Comparison of ENCODE assay signal across 1 cellular context in the genomic region with DNA sequence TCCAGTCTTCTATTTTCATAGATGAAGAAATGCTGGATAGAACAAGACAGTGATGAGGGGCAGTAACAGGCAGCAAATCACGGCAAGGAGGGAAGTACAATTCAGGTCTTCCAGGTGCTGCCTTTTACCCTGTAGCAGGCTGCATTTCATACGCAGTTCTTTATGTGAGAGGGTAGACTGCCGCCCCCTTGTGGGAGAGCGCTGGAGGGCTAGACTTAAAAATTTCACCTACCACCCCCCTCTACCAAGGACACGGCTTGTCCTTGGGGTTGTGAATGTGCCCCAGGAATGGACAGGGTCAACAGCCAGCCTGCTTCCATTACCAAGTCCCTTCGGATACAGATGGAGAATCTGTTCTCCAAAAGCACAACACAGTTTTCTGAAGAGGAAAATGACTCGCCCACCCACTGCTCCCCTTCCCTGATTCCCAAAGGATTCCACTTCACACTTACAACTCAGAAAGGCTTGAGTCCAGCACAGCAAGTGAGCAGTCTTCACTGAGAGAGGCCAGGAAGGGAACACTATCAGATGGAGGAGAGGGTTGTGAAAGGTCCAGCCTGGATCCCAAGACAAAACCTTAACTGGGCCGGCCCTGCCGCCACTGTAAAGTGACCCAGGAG.
TF ChIP-seq lines count a peak whose summit lies in the region.

No MANE protein-coding gene starts in this region.

TF ChIP-seq in K562, 482 proteins besides CTCF, POLR2A, EP300 and RAD21:
- TF ChIP-seq ATF7 (IDR thresholded peaks at IDR 0.05): no peak
- no peak for TF ChIP-seq IFI16 (CRISPR knock-in tag; IDR thresholded peaks at IDR 0.05)
- no peak for TF ChIP-seq BRF1 (IDR thresholded peaks at IDR 0.05; ENCODE audit: borderline replicate concordance, extremely low read depth, insufficient read length)
- peak; percentile 74 for TF ChIP-seq ESRRA (IDR thresholded peaks at IDR 0.05; ENCODE audit: borderline replicate concordance, low read depth)
- no peak for TF ChIP-seq ZNF239 (CRISPR knock-in tag; IDR thresholded peaks at IDR 0.05)
- TF ChIP-seq SMC3 (conservative IDR thresholded peaks at IDR 0.05; ENCODE audit: insufficient read depth, low read depth, low read length): 0 out of 2 replicates have a peak, but pooled peaks have one; percentile 39
- no peak for TF ChIP-seq ASH1L (IDR thresholded peaks at IDR 0.05; ENCODE audit: borderline replicate concordance, low read depth, partially characterized antibody)
- no peak for TF ChIP-seq ZSCAN32 (CRISPR knock-in tag; IDR thresholded peaks at IDR 0.05)
- TF ChIP-seq DDX20 (tag; IDR thresholded peaks at IDR 0.05; ENCODE audit: low read depth): no peak
- TF ChIP-seq, protein P1, sequence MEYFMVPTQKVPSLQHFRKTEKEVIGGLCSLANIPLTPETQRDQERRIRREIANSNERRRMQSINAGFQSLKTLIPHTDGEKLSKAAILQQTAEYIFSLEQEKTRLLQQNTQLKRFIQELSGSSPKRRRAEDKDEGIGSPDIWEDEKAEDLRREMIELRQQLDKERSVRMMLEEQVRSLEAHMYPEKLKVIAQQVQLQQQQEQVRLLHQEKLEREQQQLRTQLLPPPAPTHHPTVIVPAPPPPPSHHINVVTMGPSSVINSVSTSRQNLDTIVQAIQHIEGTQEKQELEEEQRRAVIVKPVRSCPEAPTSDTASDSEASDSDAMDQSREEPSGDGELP (CRISPR knock-in tag; IDR thresholded peaks at IDR 0.05; ENCODE audit: borderline replicate concordance): no peak
- TF ChIP-seq FOXK1 (CRISPR knock-in tag; IDR thresholded peaks at IDR 0.05; ENCODE audit: borderline replicate concordance): 0 out of 2 replicates have a peak, but pooled peaks have one; percentile 53
- TF ChIP-seq ZBTB1 (CRISPR knock-in tag; IDR thresholded peaks at IDR 0.05; ENCODE audit: borderline replicate concordance, low read depth): 0 out of 2 replicates have a peak, but pooled peaks have one; percentile 37
- TF ChIP-seq, protein P2, sequence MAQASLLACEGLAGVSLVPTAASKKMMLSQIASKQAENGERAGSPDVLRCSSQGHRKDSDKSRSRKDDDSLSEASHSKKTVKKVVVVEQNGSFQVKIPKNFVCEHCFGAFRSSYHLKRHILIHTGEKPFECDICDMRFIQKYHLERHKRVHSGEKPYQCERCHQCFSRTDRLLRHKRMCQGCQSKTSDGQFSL (CRISPR knock-in tag; IDR thresholded peaks at IDR 0.05): peak; percentile 59; the same call in 1 of the 2 replicates
- TF ChIP-seq, protein P2 (tag; IDR thresholded peaks at IDR 0.05): no peak
- TF ChIP-seq, protein P3, sequence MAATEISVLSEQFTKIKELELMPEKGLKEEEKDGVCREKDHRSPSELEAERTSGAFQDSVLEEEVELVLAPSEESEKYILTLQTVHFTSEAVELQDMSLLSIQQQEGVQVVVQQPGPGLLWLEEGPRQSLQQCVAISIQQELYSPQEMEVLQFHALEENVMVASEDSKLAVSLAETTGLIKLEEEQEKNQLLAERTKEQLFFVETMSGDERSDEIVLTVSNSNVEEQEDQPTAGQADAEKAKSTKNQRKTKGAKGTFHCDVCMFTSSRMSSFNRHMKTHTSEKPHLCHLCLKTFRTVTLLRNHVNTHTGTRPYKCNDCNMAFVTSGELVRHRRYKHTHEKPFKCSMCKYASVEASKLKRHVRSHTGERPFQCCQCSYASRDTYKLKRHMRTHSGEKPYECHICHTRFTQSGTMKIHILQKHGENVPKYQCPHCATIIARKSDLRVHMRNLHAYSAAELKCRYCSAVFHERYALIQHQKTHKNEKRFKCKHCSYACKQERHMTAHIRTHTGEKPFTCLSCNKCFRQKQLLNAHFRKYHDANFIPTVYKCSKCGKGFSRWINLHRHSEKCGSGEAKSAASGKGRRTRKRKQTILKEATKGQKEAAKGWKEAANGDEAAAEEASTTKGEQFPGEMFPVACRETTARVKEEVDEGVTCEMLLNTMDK (IDR thresholded peaks at IDR 0.05; ENCODE audit: borderline replicate concordance, insufficient read depth, low read depth, low read length, poor library complexity, severe bottlenecking): peak; percentile 79
- TF ChIP-seq, protein P4, sequence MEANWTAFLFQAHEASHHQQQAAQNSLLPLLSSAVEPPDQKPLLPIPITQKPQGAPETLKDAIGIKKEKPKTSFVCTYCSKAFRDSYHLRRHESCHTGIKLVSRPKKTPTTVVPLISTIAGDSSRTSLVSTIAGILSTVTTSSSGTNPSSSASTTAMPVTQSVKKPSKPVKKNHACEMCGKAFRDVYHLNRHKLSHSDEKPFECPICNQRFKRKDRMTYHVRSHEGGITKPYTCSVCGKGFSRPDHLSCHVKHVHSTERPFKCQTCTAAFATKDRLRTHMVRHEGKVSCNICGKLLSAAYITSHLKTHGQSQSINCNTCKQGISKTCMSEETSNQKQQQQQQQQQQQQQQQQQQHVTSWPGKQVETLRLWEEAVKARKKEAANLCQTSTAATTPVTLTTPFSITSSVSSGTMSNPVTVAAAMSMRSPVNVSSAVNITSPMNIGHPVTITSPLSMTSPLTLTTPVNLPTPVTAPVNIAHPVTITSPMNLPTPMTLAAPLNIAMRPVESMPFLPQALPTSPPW (CRISPR knock-in tag; IDR thresholded peaks at IDR 0.05): no peak
- TF ChIP-seq RCOR1 (IDR thresholded peaks at IDR 0.05; ENCODE audit: borderline replicate concordance in 1 of 2, low read depth in 2 of 2, low read length in 2 of 2): 0 out of 4 replicates have a peak, but pooled peaks of 1 of the 2 experiments have one; percentile 9
